In the genomic region with DNA sequence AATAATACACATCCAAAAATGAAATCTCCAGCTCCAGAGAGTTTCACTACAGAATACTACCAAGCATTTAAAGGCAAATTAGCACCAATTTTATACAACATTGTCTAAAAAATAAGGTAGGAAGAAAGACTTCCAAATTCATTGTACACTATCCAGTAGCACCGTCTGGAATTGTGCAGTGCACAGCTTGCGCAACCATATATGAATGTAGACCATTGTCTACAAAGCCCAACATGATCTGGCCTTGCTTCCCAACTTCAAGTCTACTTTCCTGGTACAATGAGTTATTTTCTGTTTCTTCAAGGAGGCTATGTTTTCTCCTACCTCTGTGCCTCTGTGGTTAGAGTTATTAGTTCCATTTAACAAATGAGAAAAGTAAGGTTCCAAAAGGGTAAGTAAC, we compare ENCODE assay signal across 26 cellular contexts.
"Had no signal": no experiment of that assay in that cellular context is flagged by ENCODE, and none has a peak within 500 bp of the region (broad histone marks: within the 10 kb centered on the region; RNA-seq: fewer than 3 reads in every experiment).

No MANE protein-coding gene starts in this region.

- H3K27ac ChIP-seq: left ventricle myocardium inferior, neural progenitor cell, neutrophil, parathyroid adenoma, right atrium auricular region, skin epidermis, stomach, testis, thyroid gland, transverse colon, upper lobe of left lung, vagina had no signal

- H3K9me3 ChIP-seq: neutrophil, stomach, testis, thyroid gland, transverse colon, upper lobe of left lung, vagina had no signal

- H3K4me1 ChIP-seq: left ventricle myocardium inferior, neural progenitor cell, parathyroid adenoma, right atrium auricular region, stomach, testis, thyroid gland, transverse colon, upper lobe of left lung, vagina had no signal

- H3K4me2 ChIP-seq: neural progenitor cell had no signal

- H3K4me3 ChIP-seq: left ventricle myocardium inferior, lung, neural progenitor cell, right atrium auricular region, skin epidermis, stomach, testis, thyroid gland, transverse colon, upper lobe of left lung, vagina had no signal

- DNase-seq: islet precursor cell; left ventricle myocardium inferior; mesendoderm; naive B cell; natural killer cell; nephron progenitor cell; occipital lobe; stimulated activated CD4-positive, alpha-beta T cell treated with anti-CD3 and anti-CD28 coated beads, Interleukin-12 subunit alpha, Interleukin-12 subunit beta, amount 100 ng/mL, for 4 hours; stimulated activated CD4-positive, alpha-beta T cell treated with anti-CD3 and anti-CD28 coated beads, Interleukin-15, amount 100 ng/mL, for 24 hours; stimulated activated CD4-positive, alpha-beta T cell treated with anti-CD3 and anti-CD28 coated beads, Interleukin-2, amount 100 ng/mL, for 24 hours; stimulated activated CD4-positive, alpha-beta T cell treated with anti-CD3 and anti-CD28 coated beads, Interleukin-4, amount 100 ng/mL, for 1 hour; stimulated activated naive B cell treated with anti-CD40 and anti-IgM and Interleukin-4, amounts not matched to agents 10 μg/mL and 1 μg/mL and 100 μg/mL, for 72 hours; stimulated activated naive CD8-positive, alpha-beta T cell treated with anti-CD3 and anti-CD28 coated beads, Interleukin-15, Interleukin-2, amounts not matched to agents 100 U/mL and 50 U/mL, for 24 hours; stomach; testis; thyroid gland; transverse colon; upper lobe of left lung had no signal

- ATAC-seq: natural killer cell; sciatic nerve; stimulated activated naive B cell treated with anti-CD40 and anti-IgM and Interleukin-4, amounts not matched to agents 10 μg/mL and 1 μg/mL and 100 μg/mL, for 72 hours; stimulated activated naive CD8-positive, alpha-beta T cell treated with anti-CD3 and anti-CD28 coated beads, Interleukin-15, Interleukin-2, amounts not matched to agents 100 U/mL and 50 U/mL, for 24 hours had no signal
